ENCODE assay signal across 20 cellular contexts in genomic region chr1:212957546-212957945, GRCh38.
"Had no signal": no experiment of that assay in that cellular context is flagged by ENCODE, and none has a peak within 500 bp of the region (broad histone marks: within the 10 kb centered on the region; RNA-seq: fewer than 3 reads in every experiment).

No MANE protein-coding gene starts in this region.

- H3K36me3 ChIP-seq: ascending aorta, lower lobe of right lung, sigmoid colon, spleen had no signal

- H3K27ac ChIP-seq: ascending aorta, lower lobe of right lung, sigmoid colon, spleen, VCaP had no signal

- H3K9me3 ChIP-seq: ascending aorta, lower lobe of right lung, sigmoid colon, spleen had no signal

- H3K4me3 ChIP-seq: ascending aorta, lower lobe of right lung, sigmoid colon, spleen had no signal

- H3K27me3 ChIP-seq: ascending aorta, sigmoid colon had no signal

- FAIRE-seq: colon had no signal

- DNase-seq: activated CD4-positive, alpha-beta memory T cell treated with anti-CD3 and anti-CD28 coated beads, Interleukin-2, amount 10 ng/mL, durations not matched to agents 7 days and 5 days; activated CD4-positive, alpha-beta T cell treated with anti-CD3 and anti-CD28 coated beads, Interleukin-2, amount 10 ng/mL, durations not matched to agents 24 days and 14 days; activated gamma-delta T cell treated with Interleukin-2 at 50 U/mL for 16 hours; central memory CD4-positive, alpha-beta T cell; effector memory CD4-positive, alpha-beta T cell; foreskin melanocyte; immature natural killer cell; lower lobe of right lung; midbrain; sigmoid colon; spleen; stimulated activated CD4-positive, alpha-beta T cell treated with anti-CD3 and anti-CD28 coated beads, Interleukin-4, amount 100 ng/mL, for 1 hour; stimulated activated naive CD4-positive, alpha-beta T cell treated with Interleukin-2 at 50 U/mL for 16 hours had no signal

- H3K4me1 ChIP-seq: ascending aorta, lower lobe of right lung, sigmoid colon had no signal

- ATAC-seq: activated CD4-positive, CD25-positive, alpha-beta regulatory T cell treated with anti-CD3 and anti-CD28 coated beads, Interleukin-2, amount 50 U/mL, for 24 hours; activated naive CD4-positive, alpha-beta T cell treated with anti-CD3 and anti-CD28 coated beads, Interleukin-2, amount 50 U/mL, for 72 hours; left lobe of liver; lower lobe of right lung; natural killer cell treated with Interleukin-12 subunit alpha and Interleukin-12 subunit beta and Interleukin-15 and Interleukin-18, amount 100 ng/mL, for 72 hours had no signal
